Comparison of ENCODE assay signal across 39 cellular contexts in the genomic region with DNA sequence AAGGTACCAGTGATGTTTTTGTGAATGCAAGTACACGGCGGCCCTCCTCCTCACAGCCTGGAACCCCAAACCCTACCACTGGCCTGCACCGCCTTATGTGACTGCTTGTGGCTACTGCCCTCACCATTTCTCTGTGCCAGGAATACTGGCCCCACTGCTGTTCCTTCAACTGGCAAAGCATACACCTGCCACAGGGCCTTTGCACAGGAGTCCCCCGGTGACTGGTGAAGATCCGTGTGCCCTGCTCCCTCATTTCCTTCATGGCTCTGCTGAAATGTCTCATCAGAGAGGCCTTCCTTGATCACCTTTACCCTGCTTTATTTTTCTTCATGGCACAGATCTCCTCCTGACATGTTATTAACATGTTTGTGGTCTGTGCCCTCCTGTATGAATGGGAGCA. TPM values are rescaled to one million over a fixed set of nuclear protein-coding genes. Genes with fewer than 3 reads are reported as not detected.
"Had no signal": no experiment of that assay in that cellular context is flagged by ENCODE, and none has a peak within 500 bp of the region (broad histone marks: within the 10 kb centered on the region; RNA-seq: fewer than 3 reads in every experiment).

No MANE protein-coding gene starts in this region.

- DNase-seq: activated effector memory CD4-positive, alpha-beta T cell treated with anti-CD3 and anti-CD28 coated beads, Interleukin-2, amount 50 U/mL, for 16 hours; activated effector memory CD4-positive, alpha-beta T cell treated with Interleukin-2 at 50 U/mL for 16 hours; activated gamma-delta T cell; activated gamma-delta T cell treated with Interleukin-2 at 50 U/mL for 16 hours; activated naive CD4-positive, alpha-beta T cell; activated naive CD4-positive, alpha-beta T cell treated with anti-CD3 and anti-CD28 coated beads for 36 hours; activated naive CD4-positive, alpha-beta T cell treated with anti-CD3 and anti-CD28 coated beads, Interleukin-2, amount 10 ng/mL, durations not matched to agents 7 days and 5 days; activated naive CD4-positive, alpha-beta T cell treated with anti-CD3 and anti-CD28 coated beads, Interleukin-2, amount 50 U/mL, for 16 hours; activated naive CD4-positive, alpha-beta T cell treated with Interleukin-2 at 50 U/mL for 16 hours; activated naive CD8-positive, alpha-beta T cell treated with anti-CD3 and anti-CD28 coated beads for 36 hours; activated naive CD8-positive, alpha-beta T cell treated with anti-CD3 and anti-CD28 coated beads, Interleukin-2, amount 10 ng/mL, durations not matched to agents 7 days and 5 days; activated naive CD8-positive, alpha-beta T cell treated with anti-CD3 and anti-CD28 coated beads, Interleukin-2, amount 50 U/mL, for 24 hours; activated T-cell treated with anti-CD3 and anti-CD28 coated beads, Interleukin-2, amount 50 U/mL, for 4 hours; activated T-cell treated with anti-CD3 and anti-CD28 coated beads, Interleukin-2, amount 50 U/mL, for 48 hours; activated T-cell treated with anti-CD3 and anti-CD28 coated beads, Interleukin-2, amount 50 U/mL, for 72 hours; adrenal gland; amniotic stem cell; amygdala; anterior cingulate cortex; aorta; body of pancreas; brain microvascular endothelial cell; caudate nucleus; central memory CD4-positive, alpha-beta T cell; cerebellar nuclear complex had no signal

- H3K4me3 Mint-ChIP-seq: activated naive CD4-positive, alpha-beta T cell treated with anti-CD3 and anti-CD28 coated beads for 36 hours; activated naive CD4-positive, alpha-beta T cell treated with anti-CD3 and anti-CD28 coated beads, Interleukin-2, amount 10 ng/mL, durations not matched to agents 7 days and 5 days; activated naive CD4-positive, alpha-beta T cell treated with anti-CD3 and anti-CD28 coated beads, Interleukin-2, amount 50 U/mL, for 24 hours; activated naive CD8-positive, alpha-beta T cell; activated naive CD8-positive, alpha-beta T cell treated with anti-CD3 and anti-CD28 coated beads for 36 hours; activated naive CD8-positive, alpha-beta T cell treated with anti-CD3 and anti-CD28 coated beads, Interleukin-2, amount 10 ng/mL, durations not matched to agents 7 days and 5 days; activated naive CD8-positive, alpha-beta T cell treated with anti-CD3 and anti-CD28 coated beads, Interleukin-2, amount 50 U/mL, for 24 hours; activated T-cell treated with anti-CD3 and anti-CD28 coated beads, Interleukin-2, amount 50 U/mL, for 4 hours; activated T-cell treated with anti-CD3 and anti-CD28 coated beads, Interleukin-2, amount 50 U/mL, for 72 hours; activated T-helper 1 cell treated with anti-CD3 and anti-CD28 coated beads, Interleukin-12 subunit alpha, Interleukin-12 subunit beta, Interleukin-2, Interleukin-4 antibody, amounts not matched to agents 30 ng/mL and 10 ng/mL and 1 ng/mL, durations not matched to agents 14 hours and 24 hours and 36 hours; activated T-helper 17 cell treated with anti-CD3 and anti-CD28 coated beads, Interleukin-2, amount 50 U/mL, for 72 hours; brain; central memory CD8-positive, alpha-beta T cell had no signal

- H3K9me3 Mint-ChIP-seq: activated naive CD4-positive, alpha-beta T cell treated with anti-CD3 and anti-CD28 coated beads for 36 hours; activated naive CD4-positive, alpha-beta T cell treated with anti-CD3 and anti-CD28 coated beads, Interleukin-2, amount 10 ng/mL, durations not matched to agents 7 days and 5 days; activated naive CD4-positive, alpha-beta T cell treated with anti-CD3 and anti-CD28 coated beads, Interleukin-2, amount 50 U/mL, for 24 hours; activated naive CD4-positive, alpha-beta T cell treated with anti-CD3 and anti-CD28 coated beads, Interleukin-2, amount 50 U/mL, for 72 hours; activated naive CD8-positive, alpha-beta T cell treated with anti-CD3 and anti-CD28 coated beads for 36 hours; activated naive CD8-positive, alpha-beta T cell treated with anti-CD3 and anti-CD28 coated beads, Interleukin-2, amount 10 ng/mL, durations not matched to agents 7 days and 5 days; activated naive CD8-positive, alpha-beta T cell treated with anti-CD3 and anti-CD28 coated beads, Interleukin-2, amount 50 U/mL, for 24 hours; activated T-cell treated with anti-CD3 and anti-CD28 coated beads, Interleukin-2, amount 50 U/mL, for 4 hours; activated T-cell treated with anti-CD3 and anti-CD28 coated beads, Interleukin-2, amount 50 U/mL, for 72 hours; activated T-helper 1 cell treated with anti-CD3 and anti-CD28 coated beads, Interleukin-12 subunit alpha, Interleukin-12 subunit beta, Interleukin-2, Interleukin-4 antibody, amounts not matched to agents 30 ng/mL and 10 ng/mL and 1 ng/mL, durations not matched to agents 14 hours and 24 hours and 36 hours; activated T-helper 17 cell treated with anti-CD3 and anti-CD28 coated beads, Interleukin-2, amount 50 U/mL, for 72 hours; activated T-helper 2 cell treated with anti-CD3 and anti-CD28 coated beads, Interferon-gamma antibody, Interleukin-2, Interleukin-4, amounts not matched to agents 10 μg/mL and 5 μg/mL and 100 μg/mL, durations not matched to agents 14 hours and 24 hours and 36 hours; central memory CD8-positive, alpha-beta T cell had no signal

- H3K27ac Mint-ChIP-seq: activated naive CD4-positive, alpha-beta T cell treated with anti-CD3 and anti-CD28 coated beads for 36 hours; activated naive CD4-positive, alpha-beta T cell treated with anti-CD3 and anti-CD28 coated beads, Interleukin-2, amount 10 ng/mL, durations not matched to agents 7 days and 5 days; activated naive CD4-positive, alpha-beta T cell treated with anti-CD3 and anti-CD28 coated beads, Interleukin-2, amount 50 U/mL, for 24 hours; activated naive CD4-positive, alpha-beta T cell treated with anti-CD3 and anti-CD28 coated beads, Interleukin-2, amount 50 U/mL, for 72 hours; activated naive CD8-positive, alpha-beta T cell; activated naive CD8-positive, alpha-beta T cell treated with anti-CD3 and anti-CD28 coated beads for 36 hours; activated naive CD8-positive, alpha-beta T cell treated with anti-CD3 and anti-CD28 coated beads, Interleukin-2, amount 10 ng/mL, durations not matched to agents 7 days and 5 days; activated naive CD8-positive, alpha-beta T cell treated with anti-CD3 and anti-CD28 coated beads, Interleukin-2, amount 50 U/mL, for 24 hours; activated T-cell treated with anti-CD3 and anti-CD28 coated beads, Interleukin-2, amount 50 U/mL, for 72 hours; activated T-helper 1 cell treated with anti-CD3 and anti-CD28 coated beads, Interleukin-12 subunit alpha, Interleukin-12 subunit beta, Interleukin-2, Interleukin-4 antibody, amounts not matched to agents 30 ng/mL and 10 ng/mL and 1 ng/mL, durations not matched to agents 14 hours and 24 hours and 36 hours; activated T-helper 17 cell treated with anti-CD3 and anti-CD28 coated beads, Interleukin-2, amount 50 U/mL, for 72 hours; activated T-helper 2 cell treated with anti-CD3 and anti-CD28 coated beads, Interferon-gamma antibody, Interleukin-2, Interleukin-4, amounts not matched to agents 10 μg/mL and 5 μg/mL and 100 μg/mL, durations not matched to agents 14 hours and 24 hours and 36 hours; brain had no signal

- H3K4me1 Mint-ChIP-seq: activated naive CD4-positive, alpha-beta T cell treated with anti-CD3 and anti-CD28 coated beads, Interleukin-2, amount 10 ng/mL, durations not matched to agents 7 days and 5 days; activated naive CD4-positive, alpha-beta T cell treated with anti-CD3 and anti-CD28 coated beads, Interleukin-2, amount 50 U/mL, for 24 hours; activated naive CD8-positive, alpha-beta T cell treated with anti-CD3 and anti-CD28 coated beads, Interleukin-2, amount 50 U/mL, for 24 hours; activated T-helper 17 cell treated with anti-CD3 and anti-CD28 coated beads, Interleukin-2, amount 50 U/mL, for 72 hours had no signal

- H3K36me3 ChIP-seq: adrenal gland, ascending aorta, brain microvascular endothelial cell, breast epithelium, cardiac muscle cell had no signal

- H3K36me3 Mint-ChIP-seq: activated naive CD4-positive, alpha-beta T cell treated with anti-CD3 and anti-CD28 coated beads, Interleukin-2, amount 10 ng/mL, durations not matched to agents 7 days and 5 days; activated naive CD4-positive, alpha-beta T cell treated with anti-CD3 and anti-CD28 coated beads, Interleukin-2, amount 50 U/mL, for 72 hours; activated naive CD8-positive, alpha-beta T cell treated with anti-CD3 and anti-CD28 coated beads, Interleukin-2, amount 10 ng/mL, durations not matched to agents 7 days and 5 days; brain had no signal

- H3K27me3 Mint-ChIP-seq: activated naive CD4-positive, alpha-beta T cell treated with anti-CD3 and anti-CD28 coated beads, Interleukin-2, amount 10 ng/mL, durations not matched to agents 7 days and 5 days; activated naive CD4-positive, alpha-beta T cell treated with anti-CD3 and anti-CD28 coated beads, Interleukin-2, amount 50 U/mL, for 24 hours; activated naive CD8-positive, alpha-beta T cell; activated naive CD8-positive, alpha-beta T cell treated with anti-CD3 and anti-CD28 coated beads for 36 hours; activated naive CD8-positive, alpha-beta T cell treated with anti-CD3 and anti-CD28 coated beads, Interleukin-2, amount 10 ng/mL, durations not matched to agents 7 days and 5 days; activated naive CD8-positive, alpha-beta T cell treated with anti-CD3 and anti-CD28 coated beads, Interleukin-2, amount 50 U/mL, for 24 hours; activated T-helper 17 cell treated with anti-CD3 and anti-CD28 coated beads, Interleukin-2, amount 50 U/mL, for 72 hours; central memory CD8-positive, alpha-beta T cell had no signal

- H3K27ac ChIP-seq: adrenal gland, ascending aorta, body of pancreas, brain microvascular endothelial cell, breast epithelium, cardiac muscle cell had no signal

- FAIRE-seq: astrocyte, bronchial epithelial cell, colon had no signal

- H3K4me1 ChIP-seq: adrenal gland, ascending aorta, body of pancreas, breast epithelium had no signal

- H3K9me3 ChIP-seq: adrenal gland, ascending aorta, body of pancreas, breast epithelium had no signal

- H3K27me3 ChIP-seq: adrenal gland, ascending aorta, body of pancreas, brain microvascular endothelial cell, breast epithelium, cardiac muscle cell had no signal

- H3K4me3 ChIP-seq: adrenal gland, ascending aorta, body of pancreas, breast epithelium, cardiac muscle cell had no signal

- ATAC-seq: activated naive CD4-positive, alpha-beta T cell treated with anti-CD3 and anti-CD28 coated beads, Interleukin-2, amount 50 U/mL, for 72 hours; activated naive CD8-positive, alpha-beta T cell treated with anti-CD3 and anti-CD28 coated beads, Interleukin-2, amount 50 U/mL, for 24 hours; activated T-cell treated with anti-CD3 and anti-CD28 coated beads, Interleukin-2, amount 50 U/mL, for 4 hours; activated T-cell treated with anti-CD3 and anti-CD28 coated beads, Interleukin-2, amount 50 U/mL, for 72 hours; activated T-helper 17 cell treated with anti-CD3 and anti-CD28 coated beads, Interleukin-2, amount 50 U/mL, for 72 hours; body of pancreas had no signal

RNA-seq across cellular contexts. Expression of gene FOXC1, which starts 53.8 kb away (rescaled TPM):
- total RNA-seq: activated naive CD4-positive, alpha-beta T cell treated with anti-CD3 and anti-CD28 coated beads for 36 hours; activated naive CD8-positive, alpha-beta T cell treated with anti-CD3 and anti-CD28 coated beads for 36 hours; activated naive CD8-positive, alpha-beta T cell treated with anti-CD3 and anti-CD28 coated beads, Interleukin-2, amount 10 ng/mL, durations not matched to agents 7 days and 5 days; activated T-helper 17 cell treated with anti-CD3 and anti-CD28 coated beads, Interleukin-2, amount 50 U/mL, for 72 hours had no signal
